Comparison of ENCODE assay signal across 1 cellular context in genomic region chr10:117677239-117677638, GRCh38.
TF ChIP-seq lines count a peak whose summit lies in the region.

No MANE protein-coding gene starts in this region.

TF ChIP-seq in H1, 55 proteins besides CTCF, POLR2A, EP300 and RAD21:
- TF ChIP-seq, protein P1, sequence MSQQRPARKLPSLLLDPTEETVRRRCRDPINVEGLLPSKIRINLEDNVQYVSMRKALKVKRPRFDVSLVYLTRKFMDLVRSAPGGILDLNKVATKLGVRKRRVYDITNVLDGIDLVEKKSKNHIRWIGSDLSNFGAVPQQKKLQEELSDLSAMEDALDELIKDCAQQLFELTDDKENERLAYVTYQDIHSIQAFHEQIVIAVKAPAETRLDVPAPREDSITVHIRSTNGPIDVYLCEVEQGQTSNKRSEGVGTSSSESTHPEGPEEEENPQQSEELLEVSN (IDR thresholded peaks at IDR 0.05), result no peak; the same call in 1 of the 2 replicates
- peak; percentile 75 for TF ChIP-seq CEBPB (IDR thresholded peaks at IDR 0.05; ENCODE audit: low read depth, low read length)
- no peak for TF ChIP-seq USF2 (IDR thresholded peaks at IDR 0.05; ENCODE audit: low read length)
- 0 out of 2 replicates have a peak, but pooled peaks have one; percentile 17 for TF ChIP-seq MAX (IDR thresholded peaks at IDR 0.05)
TF ChIP-seq in H1: peak in this region for 2.
